22 cellular contexts compared by ENCODE assay signal in genomic region chr16:21276090-21276489, GRCh38. TPM values are rescaled to one million over a fixed set of nuclear protein-coding genes. Genes with fewer than 3 reads are reported as not detected.
"Had no signal": no experiment of that assay in that cellular context is flagged by ENCODE, and none has a peak within 500 bp of the region (broad histone marks: within the 10 kb centered on the region; RNA-seq: fewer than 3 reads in every experiment).

No MANE protein-coding gene starts in this region.

- FAIRE-seq: astrocyte, bronchial epithelial cell, endometrium had no signal

- H3K36me3 Mint-ChIP-seq: activated CD4-positive, alpha-beta memory T cell treated with anti-CD3 and anti-CD28 coated beads for 36 hours; natural killer cell had no signal

- H3K9me3 ChIP-seq: gastroesophageal sphincter, suprapubic skin had no signal

- H3K36me3 ChIP-seq: gastroesophageal sphincter, suprapubic skin had no signal

- ATAC-seq: activated T-cell treated with anti-CD3 and anti-CD28 coated beads, Interleukin-2, amount 50 U/mL, for 4 hours; gastroesophageal sphincter; natural killer cell had no signal

- H3K4me3 ChIP-seq: gastroesophageal sphincter, skin epidermis, suprapubic skin had no signal

- H3K9me3 Mint-ChIP-seq: activated CD4-positive, alpha-beta memory T cell treated with anti-CD3 and anti-CD28 coated beads for 36 hours; activated T-cell treated with anti-CD3 and anti-CD28 coated beads, Interleukin-2, amount 50 U/mL, for 4 hours; natural killer cell; stimulated activated naive CD8-positive, alpha-beta T cell treated with anti-CD3 and anti-CD28 coated beads, Interleukin-15, Interleukin-2, amounts not matched to agents 100 ng/mL and 50 ng/mL, for 24 hours had no signal

- DNase-seq: activated CD4-positive, alpha-beta memory T cell treated with anti-CD3 and anti-CD28 coated beads for 36 hours; activated effector memory CD4-positive, alpha-beta T cell treated with Interleukin-2 at 50 U/mL for 16 hours; activated naive CD4-positive, alpha-beta T cell treated with anti-CD3 and anti-CD28 coated beads, Interleukin-2, amount 50 U/mL, for 16 hours; activated T-cell treated with anti-CD3 and anti-CD28 coated beads, Interleukin-2, amount 50 U/mL, for 4 hours; islet precursor cell; natural killer cell; posterior cingulate gyrus; stimulated activated CD4-positive, alpha-beta T cell treated with anti-CD3 and anti-CD28 coated beads, Interleukin-15, amount 100 ng/mL, for 24 hours; stimulated activated CD4-positive, alpha-beta T cell treated with anti-CD3 and anti-CD28 coated beads, Interleukin-4, amount 100 ng/mL, for 1 hour; stimulated activated CD8-positive, alpha-beta memory T cell treated with anti-CD3 and anti-CD28 coated beads, Interleukin-4, amount 100 ng/mL, for 48 hours; T-helper 1 cell; T1000; trophoblast cell had no signal

- H3K27ac ChIP-seq: gastroesophageal sphincter, skin epidermis, suprapubic skin had no signal

- H3K27ac Mint-ChIP-seq: activated CD4-positive, alpha-beta memory T cell treated with anti-CD3 and anti-CD28 coated beads for 36 hours; natural killer cell; stimulated activated naive CD8-positive, alpha-beta T cell treated with anti-CD3 and anti-CD28 coated beads, Interleukin-15, Interleukin-2, amounts not matched to agents 100 ng/mL and 50 ng/mL, for 24 hours had no signal

- H3K4me3 Mint-ChIP-seq: activated CD4-positive, alpha-beta memory T cell treated with anti-CD3 and anti-CD28 coated beads for 36 hours; activated T-cell treated with anti-CD3 and anti-CD28 coated beads, Interleukin-2, amount 50 U/mL, for 4 hours; natural killer cell; stimulated activated naive CD8-positive, alpha-beta T cell treated with anti-CD3 and anti-CD28 coated beads, Interleukin-15, Interleukin-2, amounts not matched to agents 100 ng/mL and 50 ng/mL, for 24 hours had no signal

RNA-seq across cellular contexts. Expression of gene CRYM, which starts 2.0 kb away (rescaled TPM):
- total RNA-seq: activated CD4-positive, alpha-beta memory T cell treated with anti-CD3 and anti-CD28 coated beads for 36 hours; activated T-cell treated with anti-CD3 and anti-CD28 coated beads, Interleukin-2, amount 50 U/mL, for 4 hours; lung microvascular endothelial cell; natural killer cell had no signal

RNA-seq across cellular contexts. Expression of gene ANKS4B, which starts 42.6 kb away (rescaled TPM):
- total RNA-seq: activated CD4-positive, alpha-beta memory T cell treated with anti-CD3 and anti-CD28 coated beads for 36 hours; activated T-cell treated with anti-CD3 and anti-CD28 coated beads, Interleukin-2, amount 50 U/mL, for 4 hours; astrocyte; bronchial epithelial cell; gastroesophageal sphincter; lung microvascular endothelial cell; suprapubic skin had no signal
- polyA plus RNA-seq: esophagus had no signal
